ENCODE assay signal across 17 cellular contexts in the genomic region with DNA sequence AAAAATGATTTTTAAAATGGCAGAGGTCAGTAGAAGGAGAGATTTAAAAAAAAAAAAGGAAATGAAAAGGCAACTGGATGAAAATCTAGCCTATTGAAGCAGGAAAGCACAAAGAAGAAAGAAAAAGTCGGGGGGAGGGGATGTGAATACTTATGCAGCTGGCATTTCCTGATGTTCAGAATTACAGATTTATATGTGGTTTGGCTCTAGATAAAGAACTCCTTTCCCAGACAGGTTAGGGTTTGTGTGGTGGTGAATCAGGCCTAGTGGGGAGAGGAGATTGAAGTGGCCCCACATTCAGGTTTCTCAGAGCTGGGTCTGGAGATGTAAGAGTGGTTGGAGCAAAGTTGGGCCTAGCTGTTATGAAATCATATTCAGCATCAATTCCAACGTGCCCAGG.
A peak's percentile ranks its signal among the peaks of the same experiment; 100 is the strongest.
DNase-seq lines count a peak whose midpoint lies in the region; ATAC-seq and TF ChIP-seq lines count a peak whose summit lies in the region.
"Had no signal": no experiment of that assay in that cellular context is flagged by ENCODE, and none has a peak within 500 bp of the region (broad histone marks: within the 10 kb centered on the region; RNA-seq: fewer than 3 reads in every experiment).

No MANE protein-coding gene starts in this region.

- H2BK12ac ChIP-seq in mesenchymal stem cell (ENCODE audit: low read length in 2 of 2) = no peak overlapping the region

- H3K4me1 ChIP-seq in OCI-LY3 (ENCODE audit: low read length) (no peaks in the 10 kb centered on the region), mesenchymal stem cell (ENCODE audit: control insufficient read depth, insufficient read depth, low read depth, low read length) (no peaks in the 10 kb centered on the region)
- H3K4me1 ChIP-seq: left ventricle myocardium inferior had no signal

- no peaks in the 10 kb centered on the region for H3K36me3 ChIP-seq in OCI-LY3 (replicated peaks; ENCODE audit: low read depth, low read length)
- H3K36me3 ChIP-seq in mesenchymal stem cell (ENCODE audit: control insufficient read depth in 1 of 2, insufficient read depth in 2 of 2, low read depth in 1 of 2, low read length in 2 of 2) = no peaks in the 10 kb centered on the region
- H3K36me3 ChIP-seq: left ventricle myocardium inferior had no signal

- H3K27me3 ChIP-seq in OCI-LY3 (ENCODE audit: low read depth, low read length) = no peaks in the 10 kb centered on the region
- no peaks in the 10 kb centered on the region for H3K27me3 ChIP-seq in mesenchymal stem cell (ENCODE audit: control insufficient read depth in 1 of 2, insufficient read depth in 1 of 2, low read length in 2 of 2)

- DNase-seq in Daoy (ENCODE audit: low read depth) = peak; percentile 57
- DNase-seq in dermis blood vessel endothelial cell = peak; percentile 55
- DNase-seq in mesenchymal stem cell = peak; percentile 3
- no peak for DNase-seq in ACHN
- DNase-seq in NCI-H82 treated with DMSO at 0.1 percent for 48 hours (lab: John Stamatoyannopoulos, UW; ENCODE audit: unreplicated experiment) = no peak
- no peak for DNase-seq in activated CD8-positive, alpha-beta memory T cell treated with anti-CD3 and anti-CD28 coated beads, Interleukin-2, amount 50 U/mL, for 48 hours
- DNase-seq: cortex of kidney, erythroblast, Karpas-422, left ventricle myocardium inferior, NCI-H146, NCI-H446, OCI-M1, retina had no signal

- H3K4me2 ChIP-seq in OCI-LY3 (ENCODE audit: low read length) = no peak overlapping the region
- no peak overlapping the region for H3K4me2 ChIP-seq in mesenchymal stem cell (ENCODE audit: low read length, poor library complexity, severe bottlenecking)

- H3K14ac ChIP-seq in mesenchymal stem cell (ENCODE audit: low read length in 2 of 2) = no peak overlapping the region

- H2BK5ac ChIP-seq in mesenchymal stem cell (ENCODE audit: low read depth, low read length, poor library complexity, severe bottlenecking) = no peak overlapping the region

- H3K4me3 ChIP-seq in OCI-LY3 (ENCODE audit: low read length) (no peak overlapping the region), mesenchymal stem cell (ENCODE audit: insufficient read depth in 1 of 2, low read depth in 1 of 2, low read length in 2 of 2) (no peak overlapping the region)
- H3K4me3 ChIP-seq: left ventricle myocardium inferior had no signal

- in situ Hi-C loops in ACHN (cut with HindIII; ENCODE audit: low pct_ligation_motif_present, low pct_unique_long_range_greater_than_20kb, low sequenced_read_pairs) = no loop called here

- 29% methylated on average over 1 of the region's 2 CpGs for WGBS in mesenchymal stem cell

- no peak overlapping the region for H3K18ac ChIP-seq in mesenchymal stem cell (ENCODE audit: low read depth in 1 of 2, low read length in 2 of 2)

- H4K8ac ChIP-seq in mesenchymal stem cell (ENCODE audit: low read length) = peak overlapping the region; percentile 23

- no peak overlapping the region for H2BK120ac ChIP-seq in mesenchymal stem cell (ENCODE audit: low read depth, low read length)

- H3K79me2 ChIP-seq in OCI-LY3 (ENCODE audit: low read length) = no peaks in the 10 kb centered on the region

- H3K4ac ChIP-seq in mesenchymal stem cell (ENCODE audit: low read depth in 1 of 2, low read length in 2 of 2) = no peak overlapping the region

- no peak overlapping the region for H2AK5ac ChIP-seq in mesenchymal stem cell (ENCODE audit: low read length, severe bottlenecking)

- H2BK15ac ChIP-seq in mesenchymal stem cell (ENCODE audit: low read depth, poor library complexity, severe bottlenecking) = no peak overlapping the region

- H3K79me1 ChIP-seq in mesenchymal stem cell (replicated peaks; ENCODE audit: low read length, poor library complexity, severe bottlenecking) = no peaks in the 10 kb centered on the region

- H2AFZ ChIP-seq in OCI-LY3 (ENCODE audit: low read depth, low read length) (peak overlapping the region; percentile 29; the same call in 1 of the 2 replicates), mesenchymal stem cell (ENCODE audit: low read depth, low read length) (no peak overlapping the region)

- TF ChIP-seq CTCF in OCI-LY3 (IDR thresholded peaks at IDR 0.05; ENCODE audit: low read depth, low read length) = no peak

- H3K27ac ChIP-seq in OCI-LY3 (ENCODE audit: low read length) (no peak overlapping the region), mesenchymal stem cell (ENCODE audit: low read length, poor library complexity, severe bottlenecking) (no peak overlapping the region)
- H3K27ac ChIP-seq: left ventricle myocardium inferior had no signal

- no peak overlapping the region for H3K9ac ChIP-seq in OCI-LY3 (ENCODE audit: low read length)
- no peak overlapping the region for H3K9ac ChIP-seq in mesenchymal stem cell (ENCODE audit: low read length)

- H4K91ac ChIP-seq in mesenchymal stem cell (ENCODE audit: low read length) = no peak overlapping the region

- H3K9me3 ChIP-seq in OCI-LY3 (ENCODE audit: insufficient read depth, low read length) (no peaks in the 10 kb centered on the region), mesenchymal stem cell (ENCODE audit: control insufficient read depth, low read length) (no peaks in the 10 kb centered on the region)
- H3K9me3 ChIP-seq: left ventricle myocardium inferior had no signal

- no peaks in the 10 kb centered on the region for H4K20me1 ChIP-seq in OCI-LY3 (ENCODE audit: insufficient read depth, low read length)

- no peak overlapping the region for H3K23ac ChIP-seq in mesenchymal stem cell (ENCODE audit: low read length in 2 of 2)

- no peak for ATAC-seq in GM21825 (IDR thresholded peaks at IDR 0.05; ENCODE audit: unreplicated experiment)
- ATAC-seq: SK-N-SH treated with all-trans-retinoic acid at 6 μM for 48 hours had no signal

Comparison
In these comparisons a context has a peak if more than half of its experiments do, and no peak if none do; other contexts are left out.
1. DNase-seq: peak in Daoy (single experiment), dermis blood vessel endothelial cell (single experiment) and mesenchymal stem cell (single experiment); none in ACHN (single experiment), NCI-H82 treated with DMSO at 0.1 percent for 48 hours (single experiment) and activated CD8-positive, alpha-beta memory T cell treated with anti-CD3 and anti-CD28 coated beads, Interleukin-2, amount 50 U/mL, for 48 hours (single experiment).